ENCODE assay signal across 15 cellular contexts in the genomic region with DNA sequence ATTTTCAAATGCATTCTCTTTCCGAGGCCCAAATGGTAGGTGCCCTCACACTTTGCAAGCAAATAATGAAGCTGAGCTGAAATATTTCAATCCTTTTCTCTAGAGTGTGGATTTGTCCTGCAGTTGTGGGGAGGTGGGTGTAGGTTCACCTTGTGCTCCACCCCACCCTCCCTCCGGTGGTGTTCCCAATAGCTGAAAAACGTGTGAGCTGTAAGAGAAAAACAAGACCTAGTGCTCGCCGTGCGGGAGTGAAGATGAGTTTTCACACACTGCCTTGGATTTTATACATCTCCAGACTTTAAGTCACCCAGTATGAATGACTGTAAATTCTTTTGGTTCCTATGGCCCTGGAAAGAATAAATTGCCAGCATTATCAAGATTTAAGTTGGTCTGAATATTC. TPM values are rescaled to one million over a fixed set of nuclear protein-coding genes. Genes with fewer than 3 reads are reported as not detected.
DNase-seq lines count a peak whose midpoint lies in the region; ATAC-seq and TF ChIP-seq lines count a peak whose summit lies in the region.
"Had no signal": no experiment of that assay in that cellular context is flagged by ENCODE, and none has a peak within 500 bp of the region (broad histone marks: within the 10 kb centered on the region; RNA-seq: fewer than 3 reads in every experiment).

No MANE protein-coding gene starts in this region.

- H4K20me1 ChIP-seq in smooth muscle cell (ENCODE audit: low read depth): peaks cover 25% of the 10 kb centered on the region

- no peak for ATAC-seq in activated CD8-positive, alpha-beta memory T cell treated with anti-CD3 and anti-CD28 coated beads, Interleukin-2, amount 10 ng/mL, durations not matched to agents 7 days and 5 days
- ATAC-seq in GM21786 (IDR thresholded peaks at IDR 0.05; ENCODE audit: unreplicated experiment): no peak
- ATAC-seq: stimulated activated memory B cell treated with anti-CD40 and anti-IgM and Interleukin-4, amounts not matched to agents 10 μg/mL and 1 μg/mL and 100 μg/mL, for 72 hours had no signal

- CTCF ChIA-PET in activated CD8-positive, alpha-beta memory T cell treated with anti-CD3 and anti-CD28 coated beads, Interleukin-2, amount 10 ng/mL, durations not matched to agents 7 days and 5 days (lab: Charles Lee): no interaction called here

- H3K4me2 ChIP-seq in smooth muscle cell: peak overlapping the region; percentile 99
- H3K4me2 ChIP-seq: KMS-11 had no signal

- TF ChIP-seq CTCF in smooth muscle cell (IDR thresholded peaks at IDR 0.05; ENCODE audit: borderline replicate concordance, insufficient read depth, poor library complexity, severe bottlenecking): no peak

- peak overlapping the region; percentile 80 for H2AFZ ChIP-seq in smooth muscle cell (ENCODE audit: low read depth)
- H2AFZ ChIP-seq: parathyroid adenoma had no signal

- no peak overlapping the region for H3K9ac ChIP-seq in iPS-15b (ENCODE audit: low read depth, low read length)
- H3K9ac ChIP-seq in smooth muscle cell (ENCODE audit: low read depth): no peak overlapping the region
- H3K9ac ChIP-seq: KMS-11, parathyroid adenoma had no signal

- H3K9me3 ChIP-seq in iPS-15b (ENCODE audit: control insufficient read depth, insufficient read depth, low read length): no peaks in the 10 kb centered on the region
- H3K9me3 ChIP-seq in smooth muscle cell (replicated peaks; ENCODE audit: low read depth): no peaks in the 10 kb centered on the region
- H3K9me3 ChIP-seq in MG63: no peaks in the 10 kb centered on the region

- H3K4me1 Mint-ChIP-seq in activated CD8-positive, alpha-beta memory T cell treated with anti-CD3 and anti-CD28 coated beads, Interleukin-2, amount 10 ng/mL, durations not matched to agents 7 days and 5 days: peaks cover 7% of the 10 kb centered on the region

- no peaks in the 10 kb centered on the region for H3K36me3 ChIP-seq in iPS-15b (ENCODE audit: control insufficient read depth, insufficient read depth, low read length)
- H3K36me3 ChIP-seq in smooth muscle cell (ENCODE audit: low read depth): no peaks in the 10 kb centered on the region
- H3K36me3 ChIP-seq in MG63: no peaks in the 10 kb centered on the region

- H3K9me3 Mint-ChIP-seq in activated CD8-positive, alpha-beta memory T cell treated with anti-CD3 and anti-CD28 coated beads, Interleukin-2, amount 10 ng/mL, durations not matched to agents 7 days and 5 days (ENCODE audit: low read depth): no peaks in the 10 kb centered on the region

- H3K4me1 ChIP-seq in iPS-15b (ENCODE audit: control insufficient read depth, insufficient read depth, low read length) (peaks cover 3% of the 10 kb centered on the region), smooth muscle cell (ENCODE audit: low read depth) (peaks cover 6% of the 10 kb centered on the region)
- H3K4me1 ChIP-seq: parathyroid adenoma had no signal

- H3K79me2 ChIP-seq in smooth muscle cell (ENCODE audit: low read depth): peaks cover 27% of the 10 kb centered on the region
- H3K79me2 ChIP-seq: parathyroid adenoma had no signal

- H3K27ac ChIP-seq in smooth muscle cell (ENCODE audit: low read depth): peak overlapping the region; percentile 65
- H3K27ac ChIP-seq: KMS-11, parathyroid adenoma had no signal

- H3K27ac Mint-ChIP-seq in activated CD8-positive, alpha-beta memory T cell treated with anti-CD3 and anti-CD28 coated beads, Interleukin-2, amount 10 ng/mL, durations not matched to agents 7 days and 5 days: peak overlapping the region; percentile 54

- no peak for DNase-seq in activated CD8-positive, alpha-beta memory T cell treated with anti-CD3 and anti-CD28 coated beads, Interleukin-2, amount 10 ng/mL, durations not matched to agents 7 days and 5 days
- no peak for DNase-seq in activated CD8-positive, alpha-beta memory T cell treated with anti-CD3 and anti-CD28 coated beads for 24 hours
- DNase-seq in SK-N-DZ (ENCODE audit: low spot score): peak; percentile 55
- no peak for DNase-seq in smooth muscle cell (lab: John Stamatoyannopoulos, UW; ENCODE audit: unreplicated experiment)
- DNase-seq in SIG-M5 (lab: John Stamatoyannopoulos, UW): no peak
- DNase-seq in MG63: no peak
- DNase-seq: AML-193, NCI-H226, RPMI8226 had no signal

- no peak overlapping the region for H3K4me3 Mint-ChIP-seq in activated CD8-positive, alpha-beta memory T cell treated with anti-CD3 and anti-CD28 coated beads, Interleukin-2, amount 10 ng/mL, durations not matched to agents 7 days and 5 days

- 13% methylated on average over 6 of the region's 6 CpGs for WGBS in smooth muscle cell (ENCODE audit: low lambda C conversion rate)

- no peaks in the 10 kb centered on the region for H3F3A ChIP-seq in smooth muscle cell (ENCODE audit: low read depth)

- H3K27me3 ChIP-seq in iPS-15b (ENCODE audit: control insufficient read depth, insufficient read depth, low read length) (peaks cover 12% of the 10 kb centered on the region), smooth muscle cell (ENCODE audit: low read depth) (peaks cover 6% of the 10 kb centered on the region), MG63 (peaks cover 42% of the 10 kb centered on the region)

- peaks cover 8% of the 10 kb centered on the region for H3K36me3 Mint-ChIP-seq in activated CD8-positive, alpha-beta memory T cell treated with anti-CD3 and anti-CD28 coated beads, Interleukin-2, amount 10 ng/mL, durations not matched to agents 7 days and 5 days
- H3K36me3 Mint-ChIP-seq: stimulated activated memory B cell treated with anti-CD40 and anti-IgM and Interleukin-4, amounts not matched to agents 10 μg/mL and 1 μg/mL and 100 μg/mL, for 72 hours had no signal

- H3K4me3 ChIP-seq in iPS-15b (ENCODE audit: low read depth, low read length): peak overlapping the region; percentile 87
- peak overlapping the region; percentile 86 for H3K4me3 ChIP-seq in smooth muscle cell
- no peak overlapping the region for H3K4me3 ChIP-seq in MG63
- H3K4me3 ChIP-seq: lung had no signal

- peaks cover 46% of the 10 kb centered on the region for H3K27me3 Mint-ChIP-seq in activated CD8-positive, alpha-beta memory T cell treated with anti-CD3 and anti-CD28 coated beads, Interleukin-2, amount 10 ng/mL, durations not matched to agents 7 days and 5 days

RNA-seq across cellular contexts. Expression of a gene that starts 2.0 kb away (rescaled TPM):
- not detected for total RNA-seq in activated CD8-positive, alpha-beta memory T cell treated with anti-CD3 and anti-CD28 coated beads, Interleukin-2, amount 10 ng/mL, durations not matched to agents 7 days and 5 days
- polyA plus RNA-seq in SK-N-DZ (2014; cell fraction: cytosol; rRNA removed): 39.0 and 49.9 TPM in 2 replicates
- polyA plus RNA-seq in SK-N-DZ (2014; cell fraction: nucleus; rRNA removed): 52.5 and 74.9 TPM in 2 replicates
- total RNA-seq in smooth muscle cell: 20.5 and 22.2 TPM in 2 replicates
- polyA plus RNA-seq in smooth muscle cell: 4.7 and 5.1 TPM in 2 replicates
- 2.8 and 3.8 TPM in 2 replicates for total RNA-seq in MG63 (2014; rRNA removed; shearing (Covaris generic); ENCODE audit: low replicate concordance)
